In the genomic region with DNA sequence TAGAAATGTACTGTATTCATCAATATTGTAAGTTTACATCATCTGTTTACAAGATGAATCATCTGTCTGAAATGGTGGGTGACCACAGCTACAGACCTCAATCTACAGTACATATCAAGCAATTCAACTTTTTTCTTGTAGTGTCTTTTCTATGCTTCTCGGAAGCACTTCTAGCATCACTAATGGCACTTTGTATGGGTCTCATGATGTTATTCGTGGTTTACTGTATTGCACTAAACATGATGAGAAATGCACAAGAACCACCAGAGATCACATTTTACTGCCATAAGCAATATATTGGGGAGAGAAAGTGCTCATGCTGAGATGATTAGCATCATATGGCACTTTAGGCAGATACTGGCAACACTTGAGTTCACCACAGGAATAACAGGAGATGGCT, we compare ENCODE assay signal across 1 cellular context.
TF ChIP-seq lines count a peak whose summit lies in the region.

No MANE protein-coding gene starts in this region.

TF ChIP-seq in HEK293, 187 proteins besides CTCF, POLR2A, EP300 and RAD21 (continued from another document):
- TF ChIP-seq REST (tag by site-specific recombination; IDR thresholded peaks at IDR 0.05) (no peak), ZBTB7A (tag by site-specific recombination; IDR thresholded peaks at IDR 0.05; ENCODE audit: low read depth) (no peak), ZNF302 (tag by site-specific recombination; IDR thresholded peaks at IDR 0.05; ENCODE audit: low read depth) (no peak), ZSCAN30 (tag by site-specific recombination; IDR thresholded peaks at IDR 0.05) (no peak), PRDM6 (tag by site-specific recombination; IDR thresholded peaks at IDR 0.05) (peak; percentile 94), ZNF513 (tag by site-specific recombination; IDR thresholded peaks at IDR 0.05) (no peak), ZNF501 (tag by site-specific recombination; IDR thresholded peaks at IDR 0.05) (no peak), ZNF555 (tag by site-specific recombination; conservative IDR thresholded peaks at IDR 0.05) (no peak), ZNF292 (tag by site-specific recombination; IDR thresholded peaks at IDR 0.05; ENCODE audit: borderline replicate concordance, low read depth) (no peak), ZNF133 (tag by site-specific recombination; IDR thresholded peaks at IDR 0.05) (no peak), KLF10 (tag by site-specific recombination; IDR thresholded peaks at IDR 0.05) (no peak), ZNF596 (tag by site-specific recombination; IDR thresholded peaks at IDR 0.05) (no peak), ZNF585B (tag by site-specific recombination; IDR thresholded peaks at IDR 0.05) (no peak), ZNF239 (tag by site-specific recombination; IDR thresholded peaks at IDR 0.05) (no peak), ZNF202 (tag by site-specific recombination; IDR thresholded peaks at IDR 0.05; ENCODE audit: borderline replicate concordance) (no peak), GLIS1 (tag by site-specific recombination; IDR thresholded peaks at IDR 0.05) (no peak), GFI1B (tag by site-specific recombination; IDR thresholded peaks at IDR 0.05) (no peak), ZNF768 (tag by site-specific recombination; IDR thresholded peaks at IDR 0.05) (no peak), ZNF530 (tag by site-specific recombination; IDR thresholded peaks at IDR 0.05; ENCODE audit: low read depth) (no peak), ZNF335 (tag by site-specific recombination; conservative IDR thresholded peaks at IDR 0.05) (0 out of 2 replicates have a peak, but pooled peaks have one; percentile 23), ZSCAN16 (tag by site-specific recombination; IDR thresholded peaks at IDR 0.05) (no peak), TCF7L2 (IDR thresholded peaks at IDR 0.05; ENCODE audit: borderline replicate concordance, low read depth, low read length) (no peak), ZNF211 (tag by site-specific recombination; IDR thresholded peaks at IDR 0.05; ENCODE audit: low read depth) (no peak), ZNF558 (tag by site-specific recombination; IDR thresholded peaks at IDR 0.05) (0 out of 2 replicates have a peak, but pooled peaks have one; percentile 32), ZNF48 (tag by site-specific recombination; IDR thresholded peaks at IDR 0.05) (no peak)
- TF ChIP-seq, protein P1, sequence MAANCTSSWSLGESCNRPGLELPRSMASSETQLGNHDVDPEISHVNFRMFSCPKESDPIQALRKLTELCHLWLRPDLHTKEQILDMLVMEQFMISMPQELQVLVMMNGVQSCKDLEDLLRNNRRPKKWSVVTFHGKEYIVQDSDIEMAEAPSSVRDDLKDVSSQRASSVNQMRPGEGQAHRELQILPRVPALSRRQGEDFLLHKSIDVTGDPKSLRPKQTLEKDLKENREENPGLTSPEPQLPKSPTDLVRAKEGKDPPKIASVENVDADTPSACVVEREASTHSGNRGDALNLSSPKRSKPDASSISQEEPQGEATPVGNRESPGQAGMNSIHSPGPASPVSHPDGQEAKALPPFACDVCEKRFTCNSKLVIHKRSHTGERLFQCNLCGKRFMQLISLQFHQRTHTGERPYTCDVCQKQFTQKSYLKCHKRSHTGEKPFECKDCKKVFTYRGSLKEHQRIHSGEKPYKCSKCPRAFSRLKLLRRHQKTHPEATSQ (tag by site-specific recombination; IDR thresholded peaks at IDR 0.05), result no peak
